ENCODE assay signal across 17 cellular contexts in the genomic region with DNA sequence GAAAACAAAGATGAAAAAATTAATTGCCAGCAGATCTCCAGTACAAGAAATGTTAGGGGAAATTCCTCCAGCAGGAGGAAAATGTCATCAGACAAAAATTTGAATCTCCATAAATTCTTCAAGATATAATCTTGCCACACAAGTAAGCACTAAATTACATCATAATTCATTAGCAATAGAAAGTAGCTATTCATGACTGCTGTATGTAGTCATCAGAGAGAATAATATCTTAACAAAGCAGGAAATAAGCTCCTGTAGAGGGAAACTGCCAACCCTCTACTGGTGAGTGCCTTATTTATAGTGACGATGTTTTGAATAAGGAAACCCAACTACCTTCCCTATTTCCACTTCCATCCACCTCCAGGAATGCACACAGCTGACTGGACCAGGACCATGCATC. TPM values are rescaled to one million over a fixed set of nuclear protein-coding genes. Genes with fewer than 3 reads are reported as not detected.
DNase-seq lines count a peak whose midpoint lies in the region; ATAC-seq, FAIRE-seq and TF ChIP-seq lines count a peak whose summit lies in the region.
"Had no signal": no experiment of that assay in that cellular context is flagged by ENCODE, and none has a peak within 500 bp of the region (broad histone marks: within the 10 kb centered on the region; RNA-seq: fewer than 3 reads in every experiment).

No MANE protein-coding gene starts in this region.

- TF ChIP-seq CTCF in endothelial cell of umbilical vein (IDR thresholded peaks at IDR 0.05; ENCODE audit: extremely low read depth in 1 of 2, insufficient read depth in 1 of 2, low read depth in 1 of 2, low read length in 2 of 2) (no peak), osteoblast (IDR thresholded peaks at IDR 0.05; ENCODE audit: extremely low read depth, low read depth, low read length) (no peak)

- H3K36me3 ChIP-seq in endothelial cell of umbilical vein (ENCODE audit: control insufficient read depth in 2 of 2, extremely low read depth in 1 of 2, insufficient read depth in 2 of 2, low read length in 2 of 2) (no peaks in the 10 kb centered on the region), osteoblast (ENCODE audit: insufficient read depth, low read length) (no peaks in the 10 kb centered on the region)
- H3K36me3 ChIP-seq: suprapubic skin had no signal

- dilution Hi-C loops in endothelial cell of umbilical vein (cut with MboI; ENCODE audit: extremely low pct_ligation_motif_present, low sequenced_read_pairs): no loop called here

- no peak for TF ChIP-seq POLR2A in endothelial cell of umbilical vein (IDR thresholded peaks at IDR 0.05; ENCODE audit: low read depth, low read length)

- H3K9ac ChIP-seq in endothelial cell of umbilical vein (replicated peaks; ENCODE audit: extremely low read depth, insufficient read depth, low read length): no peak overlapping the region

- CTCF ChIA-PET in endothelial cell of umbilical vein (lab: Charles Lee): interaction anchor here (0.8 to 2.0 kb wide), 8 partner anchors 10 to 150 kb away, joined by 3 to 9 read pairs (median 4); no protein-coding TSS in a partner anchor
- CTCF ChIA-PET in activated naive CD4-positive, alpha-beta T cell treated with anti-CD3 and anti-CD28 coated beads for 36 hours (lab: Charles Lee): interaction anchor here (0.6 to 1.7 kb wide), 3 partner anchors 9 to 1025 kb away, joined by 3 read pairs; no protein-coding TSS in a partner anchor
- CTCF ChIA-PET in activated CD4-positive, alpha-beta T cell treated with anti-CD3 and anti-CD28 coated beads for 36 hours (lab: Charles Lee): interaction anchor here (1.1 to 2.6 kb wide), 4 partner anchors 9 to 21 kb away, joined by 3 to 8 read pairs (median 4); no protein-coding TSS in a partner anchor

- H3K4me2 ChIP-seq in endothelial cell of umbilical vein (ENCODE audit: insufficient read depth, low read length) (peak overlapping the region; percentile 22), osteoblast (ENCODE audit: insufficient read depth, low read length) (peak overlapping the region; percentile 51)

- no peaks in the 10 kb centered on the region for H3K4me1 Mint-ChIP-seq in activated naive CD4-positive, alpha-beta T cell treated with anti-CD3 and anti-CD28 coated beads for 36 hours (ENCODE audit: low read depth)
- H3K4me1 Mint-ChIP-seq in activated CD4-positive, alpha-beta T cell treated with anti-CD3 and anti-CD28 coated beads for 36 hours: peaks cover 14% of the 10 kb centered on the region

- H4K20me1 ChIP-seq in endothelial cell of umbilical vein (replicated peaks; ENCODE audit: control insufficient read depth, extremely low read depth, insufficient read depth, low read length): no peaks in the 10 kb centered on the region
- no peaks in the 10 kb centered on the region for H4K20me1 ChIP-seq in osteoblast (ENCODE audit: insufficient read depth, low read length)

- intact Hi-C loops in endothelial cell of umbilical vein (cut with micrococcal nuclease): no loop called here
- intact Hi-C loops in activated naive CD4-positive, alpha-beta T cell treated with anti-CD3 and anti-CD28 coated beads for 36 hours (cut with micrococcal nuclease): no loop called here
- intact Hi-C loops in activated CD4-positive, alpha-beta T cell treated with anti-CD3 and anti-CD28 coated beads for 36 hours (cut with DNase I, micrococcal nuclease): loop anchor here in 1 of 2 experiments (5.0 kb wide), 1 partner anchor 151 kb away; no protein-coding TSS in a partner anchor

- POLR2A ChIA-PET in endothelial cell of umbilical vein (lab: Charles Lee): no interaction called here
- POLR2A ChIA-PET in activated CD4-positive, alpha-beta T cell treated with anti-CD3 and anti-CD28 coated beads for 36 hours (lab: Charles Lee): no interaction called here

- peak; percentile 84 for DNase-seq in EL
- DNase-seq in RCC 7860 (ENCODE audit: low spot score): peak; percentile 83
- peak; percentile 45 for DNase-seq in endothelial cell of umbilical vein (ENCODE audit: low read depth, low spot score)
- peak; percentile 82 for DNase-seq in osteoblast (ENCODE audit: insufficient read length, low spot score, missing footprints)
- DNase-seq in OCI-M1 (lab: John Stamatoyannopoulos, UW): no peak
- no peak for DNase-seq in activated naive CD4-positive, alpha-beta T cell treated with anti-CD3 and anti-CD28 coated beads for 36 hours
- DNase-seq in activated CD4-positive, alpha-beta T cell treated with anti-CD3 and anti-CD28 coated beads for 36 hours: no peak
- DNase-seq: activated CD4-positive, alpha-beta T cell treated with anti-CD3 and anti-CD28 coated beads for 1 hour; activated effector memory CD4-positive, alpha-beta T cell treated with Interleukin-2 at 50 U/mL for 16 hours; dermis blood vessel endothelial cell; DMS79; hippocampal formation; NCI-H1105 treated with DMSO at 0.1 percent for 48 hours; NCI-H526 treated with DMSO at 0.1 percent for 48 hours had no signal

- H3K4me3 ChIP-seq in endothelial cell of umbilical vein (replicated peaks in 1 of 3; ENCODE audit: insufficient read depth in 1 of 3, low read depth in 1 of 3, low read length in 3 of 3) (no peak overlapping the region), osteoblast (ENCODE audit: insufficient read depth, low read length) (peak overlapping the region; percentile 32)
- H3K4me3 ChIP-seq: suprapubic skin had no signal

- H3K4me1 ChIP-seq in endothelial cell of umbilical vein (ENCODE audit: control insufficient read depth, extremely low read depth, insufficient read depth, low read length): peaks cover 10% of the 10 kb centered on the region
- peaks cover 21% of the 10 kb centered on the region for H3K4me1 ChIP-seq in osteoblast (ENCODE audit: insufficient read depth, low read length)
- H3K4me1 ChIP-seq: suprapubic skin had no signal

- H3K27ac ChIP-seq in endothelial cell of umbilical vein (ENCODE audit: insufficient read depth, low read depth, low read length) (no peak overlapping the region), osteoblast (ENCODE audit: low read depth, low read length) (peak overlapping the region; percentile 45)
- H3K27ac ChIP-seq: suprapubic skin had no signal

- FAIRE-seq in RCC 7860 (lab: Jason Lieb, UNC): no peak
- peak; percentile 76 for FAIRE-seq in endothelial cell of umbilical vein (lab: Jason Lieb, UNC)

- no TSS peak for BruUV-seq in endothelial cell of umbilical vein (replicated peaks; lab: Mats Ljungman, UMichigan)

- H3K36me3 Mint-ChIP-seq in activated naive CD4-positive, alpha-beta T cell treated with anti-CD3 and anti-CD28 coated beads for 36 hours (ENCODE audit: low read depth): no peaks in the 10 kb centered on the region
- no peaks in the 10 kb centered on the region for H3K36me3 Mint-ChIP-seq in activated CD4-positive, alpha-beta T cell treated with anti-CD3 and anti-CD28 coated beads for 36 hours (ENCODE audit: low read depth)

- H3K79me2 ChIP-seq in endothelial cell of umbilical vein (ENCODE audit: control insufficient read depth, insufficient read depth, low read length) (no peaks in the 10 kb centered on the region), osteoblast (ENCODE audit: insufficient read depth, low read length) (no peaks in the 10 kb centered on the region)

- no peaks in the 10 kb centered on the region for H3K9me1 ChIP-seq in endothelial cell of umbilical vein (replicated peaks; ENCODE audit: control insufficient read depth, extremely low read depth, insufficient read depth, low read length)

- H3K27me3 Mint-ChIP-seq in activated naive CD4-positive, alpha-beta T cell treated with anti-CD3 and anti-CD28 coated beads for 36 hours (ENCODE audit: low read depth): peaks cover 26% of the 10 kb centered on the region
- peaks cover 24% of the 10 kb centered on the region for H3K27me3 Mint-ChIP-seq in activated CD4-positive, alpha-beta T cell treated with anti-CD3 and anti-CD28 coated beads for 36 hours

- ATAC-seq in GM21576 (IDR thresholded peaks at IDR 0.05; ENCODE audit: unreplicated experiment): no peak
- no peak for ATAC-seq in activated CD4-positive, alpha-beta T cell treated with anti-CD3 and anti-CD28 coated beads for 36 hours

- H3K4me3 Mint-ChIP-seq in activated naive CD4-positive, alpha-beta T cell treated with anti-CD3 and anti-CD28 coated beads for 36 hours: no peak overlapping the region
- no peak overlapping the region for H3K4me3 Mint-ChIP-seq in activated CD4-positive, alpha-beta T cell treated with anti-CD3 and anti-CD28 coated beads for 36 hours

- H2AFZ ChIP-seq in endothelial cell of umbilical vein (ENCODE audit: low read depth, low read length) (peak overlapping the region; percentile 65), osteoblast (ENCODE audit: low read length) (peak overlapping the region; percentile 28)

- H3K27me3 ChIP-seq in endothelial cell of umbilical vein (ENCODE audit: control insufficient read depth in 2 of 2, insufficient read depth in 2 of 2, low read length in 2 of 2) (peaks cover 0 to under 1% of the 10 kb centered on the region in 2 experiments), osteoblast (ENCODE audit: insufficient read depth, low read length) (peaks cover 8% of the 10 kb centered on the region)
- H3K27me3 ChIP-seq: suprapubic skin had no signal

- no peak overlapping the region for H3K27ac Mint-ChIP-seq in activated naive CD4-positive, alpha-beta T cell treated with anti-CD3 and anti-CD28 coated beads for 36 hours
- H3K27ac Mint-ChIP-seq in activated CD4-positive, alpha-beta T cell treated with anti-CD3 and anti-CD28 coated beads for 36 hours: no peak overlapping the region

- no peaks in the 10 kb centered on the region for H3K9me3 ChIP-seq in endothelial cell of umbilical vein (replicated peaks; ENCODE audit: control insufficient read depth, insufficient read depth, low read length)
- no peaks in the 10 kb centered on the region for H3K9me3 ChIP-seq in osteoblast (ENCODE audit: low read depth, low read length)
- H3K9me3 ChIP-seq: suprapubic skin had no signal

- H3K9me3 Mint-ChIP-seq in activated naive CD4-positive, alpha-beta T cell treated with anti-CD3 and anti-CD28 coated beads for 36 hours: no peaks in the 10 kb centered on the region
- no peaks in the 10 kb centered on the region for H3K9me3 Mint-ChIP-seq in activated CD4-positive, alpha-beta T cell treated with anti-CD3 and anti-CD28 coated beads for 36 hours (ENCODE audit: low read depth)

RNA-seq across cellular contexts. Expression of a gene that starts 15.8 kb away (rescaled TPM):
- total RNA-seq in endothelial cell of umbilical vein (not detected in 2 replicates), osteoblast (not detected in 2 replicates)
- polyA plus RNA-seq in endothelial cell of umbilical vein: not detected in 2 replicates
- polyA plus RNA-seq in endothelial cell of umbilical vein (2011; cell fraction: cytosol; rRNA removed): not detected in 2 replicates
- polyA plus RNA-seq in endothelial cell of umbilical vein (2011; cell fraction: nucleus; rRNA removed): not detected in 2 replicates
- not detected in 2 replicates for polyA plus RNA-seq in endothelial cell of umbilical vein (2012)
- polyA minus RNA-seq in endothelial cell of umbilical vein: 0.23 and 0.34 TPM in 2 replicates
- 206 TPM for polyA minus RNA-seq in endothelial cell of umbilical vein (2011; cell fraction: cytosol; rRNA and poly(A)+ RNA removed)
- 0.77 and 0.82 TPM in 2 replicates for polyA minus RNA-seq in endothelial cell of umbilical vein (2011; cell fraction: nucleus; rRNA and poly(A)+ RNA removed)
- total RNA-seq in activated naive CD4-positive, alpha-beta T cell treated with anti-CD3 and anti-CD28 coated beads for 36 hours: 10 to 100 TPM; 25.2 TPM
- total RNA-seq in activated CD4-positive, alpha-beta T cell treated with anti-CD3 and anti-CD28 coated beads for 36 hours: 10 to 100 TPM; 20.7 to 22.1 TPM
- total RNA-seq: pulmonary artery endothelial cell had no signal

RNA-seq across cellular contexts. Expression of a gene that starts 47.2 kb away (rescaled TPM):
- total RNA-seq in endothelial cell of umbilical vein (not detected in 2 replicates), osteoblast (0.88 and 1.1 TPM in 2 replicates)
- 0.08 TPM in 1 of 2 replicates, not detected in the other for polyA plus RNA-seq in endothelial cell of umbilical vein
- polyA plus RNA-seq in endothelial cell of umbilical vein (2011; cell fraction: cytosol; rRNA removed): not detected in 2 replicates
- 0.11 and 0.13 TPM in 2 replicates for polyA plus RNA-seq in endothelial cell of umbilical vein (2011; cell fraction: nucleus; rRNA removed)
- polyA plus RNA-seq in endothelial cell of umbilical vein (2012): not detected in 2 replicates
- polyA minus RNA-seq in endothelial cell of umbilical vein: not detected in 2 replicates
- 12.3 TPM for polyA minus RNA-seq in endothelial cell of umbilical vein (2011; cell fraction: cytosol; rRNA and poly(A)+ RNA removed)
- 0.48 and 0.58 TPM in 2 replicates for polyA minus RNA-seq in endothelial cell of umbilical vein (2011; cell fraction: nucleus; rRNA and poly(A)+ RNA removed)
- 1 to 10 TPM; 2.0 to 2.9 TPM for total RNA-seq in activated naive CD4-positive, alpha-beta T cell treated with anti-CD3 and anti-CD28 coated beads for 36 hours
- 1 to 10 TPM; 5.0 to 5.1 TPM for total RNA-seq in activated CD4-positive, alpha-beta T cell treated with anti-CD3 and anti-CD28 coated beads for 36 hours
- total RNA-seq: pulmonary artery endothelial cell had no signal

Comparison
In these comparisons a context has a peak if more than half of its experiments do, and no peak if none do; other contexts are left out.
1. DNase-seq: peak in EL (single experiment), RCC 7860 (single experiment), endothelial cell of umbilical vein (single experiment) and osteoblast (single experiment); none in OCI-M1 (single experiment), activated naive CD4-positive, alpha-beta T cell treated with anti-CD3 and anti-CD28 coated beads for 36 hours (single experiment) and activated CD4-positive, alpha-beta T cell treated with anti-CD3 and anti-CD28 coated beads for 36 hours (single experiment).
2. RNA of a gene that starts 15.8 kb away (total RNA-seq): 25.2 TPM in activated naive CD4-positive, alpha-beta T cell treated with anti-CD3 and anti-CD28 coated beads for 36 hours and 20.7 to 22.1 TPM in activated CD4-positive, alpha-beta T cell treated with anti-CD3 and anti-CD28 coated beads for 36 hours; not detected in endothelial cell of umbilical vein and not detected in osteoblast; every median in the first group is over 10 times any median in the second.